ENCODE assay signal across 11 cellular contexts in genomic region chr4:142844782-142845181, GRCh38. TPM values are rescaled to one million over a fixed set of nuclear protein-coding genes. Genes with fewer than 3 reads are reported as not detected.
A peak's percentile ranks its signal among the peaks of the same experiment; 100 is the strongest.
DNase-seq lines count a peak whose midpoint lies in the region; ATAC-seq, FAIRE-seq and TF ChIP-seq lines count a peak whose summit lies in the region.
"Had no signal": no experiment of that assay in that cellular context is flagged by ENCODE, and none has a peak within 500 bp of the region (broad histone marks: within the 10 kb centered on the region; RNA-seq: fewer than 3 reads in every experiment).

No MANE protein-coding gene starts in this region.

- H3K9me3 ChIP-seq in astrocyte (ENCODE audit: insufficient read depth, low read depth, low read length) (no peaks in the 10 kb centered on the region), vagina (no peaks in the 10 kb centered on the region), trophoblast cell (ENCODE audit: insufficient read depth, low read depth, low read length) (no peaks in the 10 kb centered on the region)
- H3K9me3 ChIP-seq: SJSA1 had no signal

- no peak overlapping the region for H3K4ac ChIP-seq in trophoblast cell (ENCODE audit: low read depth, low read length)

- H3K79me1 ChIP-seq in trophoblast cell (ENCODE audit: low read length): no peaks in the 10 kb centered on the region

- H3K4me3 ChIP-seq in astrocyte (ENCODE audit: insufficient read depth, low read depth, low read length) (no peak overlapping the region), vagina (peak overlapping the region; percentile 54 to 70), trophoblast cell (ENCODE audit: low read depth, low read length) (no peak overlapping the region)
- H3K4me3 ChIP-seq: SJSA1 had no signal

- H3K9ac ChIP-seq in astrocyte (ENCODE audit: low read length): peak overlapping the region; percentile 85
- no peak overlapping the region for H3K9ac ChIP-seq in trophoblast cell (ENCODE audit: low read length)

- POLR2A ChIA-PET in naive thymus-derived CD8-positive, alpha-beta T cell (lab: Charles Lee): no interaction called here

- H3K36me3 Mint-ChIP-seq in natural killer cell treated with Interleukin-12 subunit alpha and Interleukin-12 subunit beta and Interleukin-15 and Interleukin-18, amount 100 ng/mL, for 72 hours: no peaks in the 10 kb centered on the region
- H3K36me3 Mint-ChIP-seq in natural killer cell (no peaks in the 10 kb centered on the region), astrocyte (ENCODE audit: low read depth, unreplicated experiment) (no peaks in the 10 kb centered on the region)
- H3K36me3 Mint-ChIP-seq in naive thymus-derived CD8-positive, alpha-beta T cell: no peaks in the 10 kb centered on the region

- no peak overlapping the region for H2BK5ac ChIP-seq in trophoblast cell (ENCODE audit: low read depth, low read length, poor library complexity)

- H3K9me3 Mint-ChIP-seq in natural killer cell treated with Interleukin-12 subunit alpha and Interleukin-12 subunit beta and Interleukin-15 and Interleukin-18, amount 100 ng/mL, for 72 hours: no peaks in the 10 kb centered on the region
- no peaks in the 10 kb centered on the region for H3K9me3 Mint-ChIP-seq in natural killer cell
- no peaks in the 10 kb centered on the region for H3K9me3 Mint-ChIP-seq in astrocyte (ENCODE audit: unreplicated experiment)
- no peaks in the 10 kb centered on the region for H3K9me3 Mint-ChIP-seq in naive thymus-derived CD8-positive, alpha-beta T cell

- H4K20me1 ChIP-seq in astrocyte (ENCODE audit: insufficient read depth, low read length): no peaks in the 10 kb centered on the region

- no peak overlapping the region for H2BK120ac ChIP-seq in trophoblast cell (ENCODE audit: insufficient read depth, low read length, poor library complexity)

- peak overlapping the region; percentile 40 for H3K4me3 Mint-ChIP-seq in natural killer cell treated with Interleukin-12 subunit alpha and Interleukin-12 subunit beta and Interleukin-15 and Interleukin-18, amount 100 ng/mL, for 72 hours
- H3K4me3 Mint-ChIP-seq in natural killer cell (no peak overlapping the region), astrocyte (ENCODE audit: unreplicated experiment) (peak overlapping the region; percentile 17)
- peak overlapping the region; percentile 63 to 91 (median 86) for H3K4me3 Mint-ChIP-seq in naive thymus-derived CD8-positive, alpha-beta T cell

- no peak overlapping the region for H4K91ac ChIP-seq in trophoblast cell (ENCODE audit: low read depth, low read length)

- H3K4me2 ChIP-seq in astrocyte (ENCODE audit: low read length) (peak overlapping the region; percentile 99), trophoblast cell (ENCODE audit: low read length) (no peak overlapping the region)

- H3K79me2 ChIP-seq in astrocyte (ENCODE audit: insufficient read depth, low read length): no peaks in the 10 kb centered on the region
- no peaks in the 10 kb centered on the region for H3K79me2 ChIP-seq in trophoblast cell (ENCODE audit: control insufficient read depth, insufficient read depth, low read length, poor library complexity)

- peaks cover 20 to 43% of the 10 kb centered on the region in 2 donors for H3K27me3 Mint-ChIP-seq in natural killer cell treated with Interleukin-12 subunit alpha and Interleukin-12 subunit beta and Interleukin-15 and Interleukin-18, amount 100 ng/mL, for 72 hours
- peaks cover 36 to 40% of the 10 kb centered on the region in 2 donors for H3K27me3 Mint-ChIP-seq in natural killer cell (ENCODE audit: low read depth in 2 of 2)
- peaks cover 47% of the 10 kb centered on the region for H3K27me3 Mint-ChIP-seq in astrocyte (ENCODE audit: low read depth, unreplicated experiment)
- H3K27me3 Mint-ChIP-seq in naive thymus-derived CD8-positive, alpha-beta T cell: peaks cover 10 to 53% (median 36%) of the 10 kb centered on the region in 5 donors

- H3K27ac Mint-ChIP-seq in natural killer cell treated with Interleukin-12 subunit alpha and Interleukin-12 subunit beta and Interleukin-15 and Interleukin-18, amount 100 ng/mL, for 72 hours: no peak overlapping the region
- H3K27ac Mint-ChIP-seq in natural killer cell: no peak overlapping the region
- H3K27ac Mint-ChIP-seq in astrocyte (ENCODE audit: unreplicated experiment): no peak overlapping the region
- H3K27ac Mint-ChIP-seq in naive thymus-derived CD8-positive, alpha-beta T cell: peak overlapping the region in 1 of 10 donors; percentile 30

- no peak overlapping the region for H4K12ac ChIP-seq in trophoblast cell (ENCODE audit: low read depth, low read length)

- intact Hi-C loops in natural killer cell (cut with micrococcal nuclease): no loop called here
- intact Hi-C loops in vagina (cut with DNase I): loop anchor here (5.0 to 10.0 kb wide), 2 partner anchors 487 to 720 kb away; no protein-coding TSS in a partner anchor

- no peak overlapping the region for H2AK5ac ChIP-seq in trophoblast cell (ENCODE audit: low read length)

- H2AFZ ChIP-seq in astrocyte (ENCODE audit: low read depth, low read length) (peak overlapping the region; percentile 94), trophoblast cell (ENCODE audit: insufficient read depth, low read length, poor library complexity) (no peak overlapping the region)

- H3K36me3 ChIP-seq in astrocyte (ENCODE audit: insufficient read depth, low read length): no peaks in the 10 kb centered on the region
- H3K36me3 ChIP-seq in vagina: no peaks in the 10 kb centered on the region
- no peaks in the 10 kb centered on the region for H3K36me3 ChIP-seq in trophoblast cell (ENCODE audit: control insufficient read depth in 1 of 2, insufficient read depth in 2 of 2, low read length in 2 of 2)
- H3K36me3 ChIP-seq: SJSA1 had no signal

- H3K27ac ChIP-seq in astrocyte (ENCODE audit: low read depth, low read length) (no peak overlapping the region), vagina (peak overlapping the region; percentile 73), trophoblast cell (ENCODE audit: low read depth, low read length) (no peak overlapping the region)
- H3K27ac ChIP-seq: SJSA1 had no signal

- TF ChIP-seq CTCF in natural killer cell (IDR thresholded peaks at IDR 0.05): no peak
- no peak for TF ChIP-seq CTCF in astrocyte (IDR thresholded peaks at IDR 0.05; ENCODE audit: insufficient read depth, low read depth, low read length)
- no peak for TF ChIP-seq CTCF in vagina (IDR thresholded peaks at IDR 0.05)

- H3K14ac ChIP-seq in trophoblast cell (ENCODE audit: low read length): no peak overlapping the region

- no peak overlapping the region for H3K18ac ChIP-seq in trophoblast cell (ENCODE audit: low read length)

- no peak for FAIRE-seq in astrocyte (lab: Jason Lieb, UNC)
- FAIRE-seq: frontal cortex had no signal

- no peaks in the 10 kb centered on the region for H3K4me1 Mint-ChIP-seq in natural killer cell treated with Interleukin-12 subunit alpha and Interleukin-12 subunit beta and Interleukin-15 and Interleukin-18, amount 100 ng/mL, for 72 hours (ENCODE audit: low read depth in 2 of 2)
- H3K4me1 Mint-ChIP-seq in natural killer cell (peaks cover 0 to 14% of the 10 kb centered on the region in 2 donors), astrocyte (ENCODE audit: low read depth, unreplicated experiment) (no peaks in the 10 kb centered on the region)
- H3K4me1 Mint-ChIP-seq in naive thymus-derived CD8-positive, alpha-beta T cell: peaks cover 9 to 19% (median 18%) of the 10 kb centered on the region in 4 donors

- H2BK12ac ChIP-seq in trophoblast cell (ENCODE audit: low read length): no peak overlapping the region

- H4K8ac ChIP-seq in trophoblast cell (ENCODE audit: low read depth, low read length): no peak overlapping the region

- DNase-seq in natural killer cell treated with Interleukin-12 subunit alpha and Interleukin-12 subunit beta and Interleukin-15 and Interleukin-18, amount 100 ng/mL, for 72 hours (ENCODE audit: low spot score): no peak
- DNase-seq in natural killer cell (no peak), astrocyte (ENCODE audit: low read depth) (no peak), vagina (ENCODE audit: extremely low spot score in 2 of 2) (no peak), trophoblast cell (no peak), kidney glomerular epithelial cell (lab: John Stamatoyannopoulos, UW) (no peak)
- DNase-seq in naive thymus-derived CD8-positive, alpha-beta T cell: no peak
- DNase-seq: NCI-H524 treated with DMSO at 0.1 percent for 48 hours had no signal

- no peak for ATAC-seq in natural killer cell treated with Interleukin-12 subunit alpha and Interleukin-12 subunit beta and Interleukin-15 and Interleukin-18, amount 100 ng/mL, for 72 hours
- ATAC-seq in natural killer cell (no peak), HG03196 (IDR thresholded peaks at IDR 0.05; ENCODE audit: unreplicated experiment) (no peak)
- no peak for ATAC-seq in naive thymus-derived CD8-positive, alpha-beta T cell

- H3K23ac ChIP-seq in trophoblast cell (ENCODE audit: low read length): no peak overlapping the region

- H3K4me1 ChIP-seq in astrocyte (ENCODE audit: insufficient read depth, low read length) (peaks cover 11% of the 10 kb centered on the region), vagina (peaks cover 5% of the 10 kb centered on the region), trophoblast cell (ENCODE audit: control insufficient read depth in 1 of 2, insufficient read depth in 2 of 2, low read length in 2 of 2) (peaks cover 7 to 10% of the 10 kb centered on the region in 2 experiments)

- no CpG with 5 or more reads among the region's 1 CpG for WGBS in trophoblast cell (ENCODE audit: extremely low coverage, insufficient coverage, insufficient read length)

- TF ChIP-seq POLR2A in vagina (IDR thresholded peaks at IDR 0.05): no peak

- H3K27me3 ChIP-seq in astrocyte (ENCODE audit: insufficient read depth, low read length) (no peaks in the 10 kb centered on the region), vagina (no peaks in the 10 kb centered on the region), trophoblast cell (ENCODE audit: insufficient read depth, low read length) (peaks cover 24% of the 10 kb centered on the region)

RNA-seq across cellular contexts. Expression of gene INPP4B, which starts 1.3 kb away (rescaled TPM):
- total RNA-seq in natural killer cell treated with Interleukin-12 subunit alpha and Interleukin-12 subunit beta and Interleukin-15 and Interleukin-18, amount 100 ng/mL, for 72 hours: 10 to 100 TPM in 1 of 2 donors, 1 to 10 TPM in 1; 3.2 to 25.6 TPM
- 1 to 10 TPM; 2.4 to 6.2 (median 4.5) TPM for total RNA-seq in natural killer cell
- total RNA-seq in astrocyte: 2.4 and 2.8 TPM in 2 replicates
- 10 to 100 TPM; 18.8 to 19.0 TPM for total RNA-seq in naive thymus-derived CD8-positive, alpha-beta T cell
- 10 to 100 TPM; 25.4 to 35.0 (median 32.9) TPM for polyA plus RNA-seq in naive thymus-derived CD8-positive, alpha-beta T cell
- total RNA-seq in vagina: 21.1 TPM
- 1.4 and 1.7 TPM in 2 replicates for polyA plus RNA-seq in trophoblast cell (2013)

Comparison
In these comparisons a context has a peak if more than half of its experiments do, and no peak if none do; other contexts are left out.
1. H3K4me3 ChIP-seq: peak in vagina (2 of 2); none in astrocyte (single experiment) and trophoblast cell (single experiment).